Comparison of ENCODE assay signal across 11 cellular contexts in the genomic region with DNA sequence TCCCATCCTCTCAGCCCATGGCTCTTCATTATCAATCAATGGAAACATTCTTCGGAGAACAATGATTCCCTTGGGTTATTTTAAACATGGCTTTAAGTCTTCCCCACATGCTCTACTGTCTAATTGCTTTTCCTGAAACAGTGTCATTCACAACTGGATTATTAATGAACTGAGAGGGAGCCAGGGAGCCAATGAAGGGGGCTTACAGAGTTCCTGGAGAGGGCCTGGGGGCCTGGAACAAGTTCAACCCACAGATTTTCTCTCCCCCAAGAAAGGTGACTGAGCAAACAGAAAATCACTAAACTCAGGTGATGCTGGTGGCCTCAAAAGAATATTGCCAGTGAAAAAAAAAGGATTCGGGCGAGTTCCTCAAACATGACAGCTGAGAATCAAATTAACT. TPM values are rescaled to one million over a fixed set of nuclear protein-coding genes. Genes with fewer than 3 reads are reported as not detected.
DNase-seq lines count a peak whose midpoint lies in the region; ATAC-seq and TF ChIP-seq lines count a peak whose summit lies in the region.
"Had no signal": no experiment of that assay in that cellular context is flagged by ENCODE, and none has a peak within 500 bp of the region (broad histone marks: within the 10 kb centered on the region; RNA-seq: fewer than 3 reads in every experiment).

No MANE protein-coding gene starts in this region.

- no peaks in the 10 kb centered on the region for H3K27me3 Mint-ChIP-seq in activated naive CD8-positive, alpha-beta T cell treated with anti-CD3 and anti-CD28 coated beads, Interleukin-2, amount 10 ng/mL, durations not matched to agents 7 days and 5 days

- no peak for TF ChIP-seq EP300 in transverse colon (IDR thresholded peaks at IDR 0.05; ENCODE audit: low read depth)

- H3K36me3 Mint-ChIP-seq in activated naive CD8-positive, alpha-beta T cell treated with anti-CD3 and anti-CD28 coated beads, Interleukin-2, amount 10 ng/mL, durations not matched to agents 7 days and 5 days, result peaks cover 13% of the 10 kb centered on the region

- peak overlapping the region; percentile 95 for H3K27ac Mint-ChIP-seq in activated naive CD8-positive, alpha-beta T cell treated with anti-CD3 and anti-CD28 coated beads, Interleukin-2, amount 10 ng/mL, durations not matched to agents 7 days and 5 days
- H3K27ac Mint-ChIP-seq: HFFc6 had no signal

- H3K56ac ChIP-seq in mesendoderm (ENCODE audit: low read length), result peak overlapping the region; percentile 65

- no peaks in the 10 kb centered on the region for H3K9me3 Mint-ChIP-seq in activated naive CD8-positive, alpha-beta T cell treated with anti-CD3 and anti-CD28 coated beads, Interleukin-2, amount 10 ng/mL, durations not matched to agents 7 days and 5 days
- H3K9me3 Mint-ChIP-seq: HFFc6 had no signal

- peak overlapping the region; percentile 88 for H3K4me3 Mint-ChIP-seq in activated naive CD8-positive, alpha-beta T cell treated with anti-CD3 and anti-CD28 coated beads, Interleukin-2, amount 10 ng/mL, durations not matched to agents 7 days and 5 days
- H3K4me3 Mint-ChIP-seq: HFFc6 had no signal

- H3K9ac ChIP-seq in mesendoderm (ENCODE audit: low read length), result no peak overlapping the region

- peak overlapping the region; percentile 69 to 90 (median 86) for H3K27ac ChIP-seq in heart left ventricle
- H3K27ac ChIP-seq in mesendoderm (ENCODE audit: low read depth, low read length), result peak overlapping the region; percentile 70
- peak overlapping the region; percentile 74 to 82 (median 80) for H3K27ac ChIP-seq in transverse colon
- H3K27ac ChIP-seq: HL-60 had no signal

- no peaks in the 10 kb centered on the region for H3K79me2 ChIP-seq in mesendoderm (ENCODE audit: control insufficient read depth, insufficient read depth, low read length)

- H3K9me3 ChIP-seq in heart left ventricle (no peaks in the 10 kb centered on the region), transverse colon (no peaks in the 10 kb centered on the region)

- H3K23ac ChIP-seq in mesendoderm (ENCODE audit: low read length), result no peak overlapping the region

- peaks cover 2% of the 10 kb centered on the region for H3K79me1 ChIP-seq in mesendoderm (ENCODE audit: low read length)

- ATAC-seq in heart left ventricle (no peak), Right ventricle myocardium inferior (no peak), HG03139 (IDR thresholded peaks at IDR 0.05; ENCODE audit: unreplicated experiment) (no peak)
- ATAC-seq in activated naive CD8-positive, alpha-beta T cell treated with anti-CD3 and anti-CD28 coated beads, Interleukin-2, amount 10 ng/mL, durations not matched to agents 7 days and 5 days (ENCODE audit: low read depth), result no peak

- intact Hi-C loops in heart left ventricle (cut with DNase I), result loop anchor here in 3 of 10 donors (10.0 kb wide), 3 partner anchors 71 to 91 kb away; no protein-coding TSS in a partner anchor
- intact Hi-C loops in Right ventricle myocardium inferior (cut with DNase I), result no loop called here
- intact Hi-C loops in transverse colon (cut with DNase I; ENCODE audit: low total_unique reads), result no loop called here

- TF ChIP-seq POLR2A in heart left ventricle (IDR thresholded peaks at IDR 0.05) (no peak), transverse colon (IDR thresholded peaks at IDR 0.05) (no peak)

- no peak overlapping the region for H2AK5ac ChIP-seq in mesendoderm (ENCODE audit: low read length)

- H3K4me2 ChIP-seq in mesendoderm (ENCODE audit: low read length), result no peak overlapping the region

- DNase-seq in heart left ventricle (no peak), Right ventricle myocardium inferior (ENCODE audit: missing footprints) (no peak), mesendoderm (peak; percentile 30), transverse colon (no peak), NOMO-1 treated with DMSO at 0.1 percent for 48 hours (lab: John Stamatoyannopoulos, UW; ENCODE audit: unreplicated experiment) (no peak), D341Med (ENCODE audit: low spot score) (no peak)
- no peak for DNase-seq in activated naive CD8-positive, alpha-beta T cell treated with anti-CD3 and anti-CD28 coated beads, Interleukin-2, amount 10 ng/mL, durations not matched to agents 7 days and 5 days
- DNase-seq: HFFc6, NCI-H1417 had no signal

- H3K27me3 ChIP-seq in heart left ventricle (peaks cover 3 to 33% (median 17%) of the 10 kb centered on the region in 9 donors), mesendoderm (ENCODE audit: insufficient read depth, low read length, poor library complexity) (no peaks in the 10 kb centered on the region), transverse colon (peaks cover 53% of the 10 kb centered on the region)

- peak overlapping the region; percentile 35 for H3K18ac ChIP-seq in mesendoderm (ENCODE audit: low read length)

- POLR2A ChIA-PET in activated naive CD8-positive, alpha-beta T cell treated with anti-CD3 and anti-CD28 coated beads, Interleukin-2, amount 10 ng/mL, durations not matched to agents 7 days and 5 days (lab: Charles Lee), result interaction anchor here (1.5 to 2.0 kb wide), 3 partner anchors 38 to 70 kb away, joined by 4 to 38 read pairs (median 5); no protein-coding TSS in a partner anchor

- no peak overlapping the region for H4K5ac ChIP-seq in mesendoderm (ENCODE audit: low read length)

- WGBS in heart left ventricle, 4 donors, result 63 to 78% (median 67%) methylated on average over 3 of the region's 3 CpGs
- no CpG with 5 or more reads among the region's 3 CpGs for WGBS in mesendoderm (ENCODE audit: extremely low coverage, insufficient coverage, low lambda C conversion rate)
- 92 to 95% methylated on average over 3 of the region's 3 CpGs for WGBS in transverse colon (ENCODE audit: low coverage in 1 of 2), 2 donors

- H3K4me3 ChIP-seq in heart left ventricle, result no peak overlapping the region
- H3K4me3 ChIP-seq in mesendoderm (ENCODE audit: low read length), result no peak overlapping the region
- H3K4me3 ChIP-seq in transverse colon, result no peak overlapping the region

- H2BK120ac ChIP-seq in mesendoderm (ENCODE audit: low read depth, low read length), result no peak overlapping the region

- H3K36me3 ChIP-seq in heart left ventricle (no peaks in the 10 kb centered on the region), mesendoderm (ENCODE audit: control insufficient read depth, insufficient read depth, low read length) (no peaks in the 10 kb centered on the region), transverse colon (no peaks in the 10 kb centered on the region)

- no peak overlapping the region for H2BK15ac ChIP-seq in mesendoderm (replicated peaks; ENCODE audit: low read depth)

- H4K8ac ChIP-seq in mesendoderm (ENCODE audit: low read depth, low read length), result no peak overlapping the region

- peak overlapping the region; percentile 72 for H3K4ac ChIP-seq in mesendoderm (ENCODE audit: low read depth, low read length)

- in situ Hi-C loops in transverse colon (cut with MboI; ENCODE audit: low pct_ligation_motif_present in 1 of 4, low pct_unique_long_range_greater_than_20kb in 1 of 4, low sequenced_read_pairs in 3 of 4), result loop anchor here in 1 of 4 donors (10.0 kb wide), 1 partner anchor 71 kb away; no protein-coding TSS in a partner anchor

- peaks cover 51% of the 10 kb centered on the region for H3K4me1 Mint-ChIP-seq in activated naive CD8-positive, alpha-beta T cell treated with anti-CD3 and anti-CD28 coated beads, Interleukin-2, amount 10 ng/mL, durations not matched to agents 7 days and 5 days

- TF ChIP-seq CTCF in heart left ventricle (IDR thresholded peaks at IDR 0.05) (no peak), transverse colon (IDR thresholded peaks at IDR 0.05) (no peak)

- H3K4me1 ChIP-seq in heart left ventricle (peaks cover 0 to 53% (median 33%) of the 10 kb centered on the region in 12 donors), mesendoderm (ENCODE audit: control insufficient read depth, low read depth, low read length) (peaks cover 9% of the 10 kb centered on the region), transverse colon (peaks cover 4 to 24% (median 17%) of the 10 kb centered on the region in 4 donors)

- peak overlapping the region; percentile 69 for H2BK5ac ChIP-seq in mesendoderm (ENCODE audit: low read length)

RNA-seq across cellular contexts. Expression of gene PPP1R16B, which starts 1.3 kb away (rescaled TPM):
- total RNA-seq in heart left ventricle (10 to 100 TPM in 1 of 9 donors, 1 to 10 TPM in 8; 3.4 to 11.8 (median 6.9) TPM), Right ventricle myocardium inferior (9.0 TPM), transverse colon (10 to 100 TPM in 2 of 4 donors, 1 to 10 TPM in 2; 1.8 to 11.1 (median 7.0) TPM)
- polyA plus RNA-seq in heart left ventricle, result 10 to 100 TPM in 1 of 2 donors, 1 to 10 TPM in 1; 1.9 to 12.2 TPM
- total RNA-seq in activated naive CD8-positive, alpha-beta T cell treated with anti-CD3 and anti-CD28 coated beads, Interleukin-2, amount 10 ng/mL, durations not matched to agents 7 days and 5 days, result 10 to 100 TPM; 72.9 to 73.4 TPM
- polyA plus RNA-seq in mesendoderm (2013, experiment 1 of 2), result 6.2 TPM
- polyA plus RNA-seq in mesendoderm (2013, experiment 2 of 2), result 6.4 TPM
- total RNA-seq: HFFc6 had no signal

RNA-seq across cellular contexts. Expression of gene ACTR5, which starts 56.0 kb away (rescaled TPM):
- total RNA-seq in heart left ventricle (1 to 10 TPM; 2.3 to 4.1 (median 3.5) TPM), Right ventricle myocardium inferior (2.6 TPM), transverse colon (10 to 100 TPM in 3 of 4 donors, 1 to 10 TPM in 1; 7.2 to 21.3 (median 11.4) TPM)
- polyA plus RNA-seq in heart left ventricle, result 1 to 10 TPM; 2.4 to 6.4 TPM
- 10 to 100 TPM; 10.4 to 11.9 TPM for total RNA-seq in activated naive CD8-positive, alpha-beta T cell treated with anti-CD3 and anti-CD28 coated beads, Interleukin-2, amount 10 ng/mL, durations not matched to agents 7 days and 5 days
- 11.4 TPM for polyA plus RNA-seq in mesendoderm (2013, experiment 1 of 2)
- polyA plus RNA-seq in mesendoderm (2013, experiment 2 of 2), result 10.7 TPM
